ENCODE assay signal across 1 cellular context in genomic region chr12:57459750-57460400, GRCh38.
TF ChIP-seq lines count a peak whose summit lies in the region.

Gene GLI1 (plus strand): TSS chr12:57459785. CDS start chr12:57463692, 3,907 bp downstream.

TF ChIP-seq in HepG2, 621 proteins besides CTCF, POLR2A, EP300 and RAD21 (continued from another document):
- TF ChIP-seq, protein P1, sequence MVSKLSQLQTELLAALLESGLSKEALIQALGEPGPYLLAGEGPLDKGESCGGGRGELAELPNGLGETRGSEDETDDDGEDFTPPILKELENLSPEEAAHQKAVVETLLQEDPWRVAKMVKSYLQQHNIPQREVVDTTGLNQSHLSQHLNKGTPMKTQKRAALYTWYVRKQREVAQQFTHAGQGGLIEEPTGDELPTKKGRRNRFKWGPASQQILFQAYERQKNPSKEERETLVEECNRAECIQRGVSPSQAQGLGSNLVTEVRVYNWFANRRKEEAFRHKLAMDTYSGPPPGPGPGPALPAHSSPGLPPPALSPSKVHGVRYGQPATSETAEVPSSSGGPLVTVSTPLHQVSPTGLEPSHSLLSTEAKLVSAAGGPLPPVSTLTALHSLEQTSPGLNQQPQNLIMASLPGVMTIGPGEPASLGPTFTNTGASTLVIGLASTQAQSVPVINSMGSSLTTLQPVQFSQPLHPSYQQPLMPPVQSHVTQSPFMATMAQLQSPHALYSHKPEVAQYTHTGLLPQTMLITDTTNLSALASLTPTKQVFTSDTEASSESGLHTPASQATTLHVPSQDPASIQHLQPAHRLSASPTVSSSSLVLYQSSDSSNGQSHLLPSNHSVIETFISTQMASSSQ (IDR thresholded peaks at IDR 0.05; ENCODE audit: low read depth) = no peak
- TF ChIP-seq, protein P1 (CRISPR knock-in tag; IDR thresholded peaks at IDR 0.05; ENCODE audit: borderline replicate concordance) = no peak
- peak; percentile 47; the same call in 1 of the 2 replicates for TF ChIP-seq MAZ (IDR thresholded peaks at IDR 0.05; ENCODE audit: borderline replicate concordance, low read depth, low read length)
- TF ChIP-seq MAZ (CRISPR knock-in tag; IDR thresholded peaks at IDR 0.05; ENCODE audit: low read depth) = no peak
- TF ChIP-seq ZNF280D (CRISPR knock-in tag; IDR thresholded peaks at IDR 0.05) = no peak
- TF ChIP-seq ZNF362 (CRISPR knock-in tag; IDR thresholded peaks at IDR 0.05; ENCODE audit: borderline replicate concordance) = 0 out of 2 replicates have a peak, but pooled peaks have one; percentile 4
- no peak for TF ChIP-seq MAFG (CRISPR knock-in tag; IDR thresholded peaks at IDR 0.05)
- TF ChIP-seq ZSCAN21 (CRISPR knock-in tag; IDR thresholded peaks at IDR 0.05; ENCODE audit: borderline replicate concordance) = no peak
- peak; percentile 2 for TF ChIP-seq RBM39 (IDR thresholded peaks at IDR 0.05; ENCODE audit: low read depth, low read length, poor library complexity, severe bottlenecking)
- peak; percentile 8; the same call in 1 of the 2 replicates for TF ChIP-seq SP5 (CRISPR knock-in tag; IDR thresholded peaks at IDR 0.05; ENCODE audit: borderline replicate concordance, low read depth)
- TF ChIP-seq, protein P2, sequence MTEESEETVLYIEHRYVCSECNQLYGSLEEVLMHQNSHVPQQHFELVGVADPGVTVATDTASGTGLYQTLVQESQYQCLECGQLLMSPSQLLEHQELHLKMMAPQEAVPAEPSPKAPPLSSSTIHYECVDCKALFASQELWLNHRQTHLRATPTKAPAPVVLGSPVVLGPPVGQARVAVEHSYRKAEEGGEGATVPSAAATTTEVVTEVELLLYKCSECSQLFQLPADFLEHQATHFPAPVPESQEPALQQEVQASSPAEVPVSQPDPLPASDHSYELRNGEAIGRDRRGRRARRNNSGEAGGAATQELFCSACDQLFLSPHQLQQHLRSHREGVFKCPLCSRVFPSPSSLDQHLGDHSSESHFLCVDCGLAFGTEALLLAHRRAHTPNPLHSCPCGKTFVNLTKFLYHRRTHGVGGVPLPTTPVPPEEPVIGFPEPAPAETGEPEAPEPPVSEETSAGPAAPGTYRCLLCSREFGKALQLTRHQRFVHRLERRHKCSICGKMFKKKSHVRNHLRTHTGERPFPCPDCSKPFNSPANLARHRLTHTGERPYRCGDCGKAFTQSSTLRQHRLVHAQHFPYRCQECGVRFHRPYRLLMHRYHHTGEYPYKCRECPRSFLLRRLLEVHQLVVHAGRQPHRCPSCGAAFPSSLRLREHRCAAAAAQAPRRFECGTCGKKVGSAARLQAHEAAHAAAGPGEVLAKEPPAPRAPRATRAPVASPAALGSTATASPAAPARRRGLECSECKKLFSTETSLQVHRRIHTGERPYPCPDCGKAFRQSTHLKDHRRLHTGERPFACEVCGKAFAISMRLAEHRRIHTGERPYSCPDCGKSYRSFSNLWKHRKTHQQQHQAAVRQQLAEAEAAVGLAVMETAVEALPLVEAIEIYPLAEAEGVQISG (CRISPR knock-in tag; IDR thresholded peaks at IDR 0.05) = no peak
- TF ChIP-seq AHDC1 (CRISPR knock-in tag; IDR thresholded peaks at IDR 0.05; ENCODE audit: borderline replicate concordance) = no peak
- no peak for TF ChIP-seq SRY (CRISPR knock-in tag; IDR thresholded peaks at IDR 0.05)
- TF ChIP-seq ZNF160 (CRISPR knock-in tag; IDR thresholded peaks at IDR 0.05) = no peak
- 0 out of 2 replicates have a peak, but pooled peaks have one; percentile 5 for TF ChIP-seq PHF21A (CRISPR knock-in tag; IDR thresholded peaks at IDR 0.05)
- TF ChIP-seq TBX3 (IDR thresholded peaks at IDR 0.05; ENCODE audit: borderline replicate concordance) = no peak
- peak; percentile 92 for TF ChIP-seq PRDM15 (CRISPR knock-in tag; IDR thresholded peaks at IDR 0.05)
- TF ChIP-seq ASH2L (IDR thresholded peaks at IDR 0.05; ENCODE audit: insufficient read length, low read depth, low read length) = peak; percentile 27
- no peak for TF ChIP-seq THRA (CRISPR knock-in tag; IDR thresholded peaks at IDR 0.05; ENCODE audit: borderline replicate concordance)
- TF ChIP-seq ZNF557 (CRISPR knock-in tag; IDR thresholded peaks at IDR 0.05) = no peak
- TF ChIP-seq, protein P3, sequence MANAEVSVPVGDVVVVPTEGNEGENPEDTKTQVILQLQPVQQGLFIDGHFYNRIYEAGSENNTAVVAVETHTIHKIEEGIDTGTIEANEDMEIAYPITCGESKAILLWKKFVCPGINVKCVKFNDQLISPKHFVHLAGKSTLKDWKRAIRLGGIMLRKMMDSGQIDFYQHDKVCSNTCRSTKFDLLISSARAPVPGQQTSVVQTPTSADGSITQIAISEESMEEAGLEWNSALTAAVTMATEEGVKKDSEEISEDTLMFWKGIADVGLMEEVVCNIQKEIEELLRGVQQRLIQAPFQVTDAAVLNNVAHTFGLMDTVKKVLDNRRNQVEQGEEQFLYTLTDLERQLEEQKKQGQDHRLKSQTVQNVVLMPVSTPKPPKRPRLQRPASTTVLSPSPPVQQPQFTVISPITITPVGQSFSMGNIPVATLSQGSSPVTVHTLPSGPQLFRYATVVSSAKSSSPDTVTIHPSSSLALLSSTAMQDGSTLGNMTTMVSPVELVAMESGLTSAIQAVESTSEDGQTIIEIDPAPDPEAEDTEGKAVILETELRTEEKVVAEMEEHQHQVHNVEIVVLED (CRISPR knock-in tag; IDR thresholded peaks at IDR 0.05; ENCODE audit: borderline replicate concordance) = no peak
- no peak for TF ChIP-seq STAG1 (CRISPR knock-in tag; IDR thresholded peaks at IDR 0.05)
- no peak for TF ChIP-seq FOXK2 (IDR thresholded peaks at IDR 0.05)
- 0 out of 2 replicates have a peak, but pooled peaks have one; percentile 3 for TF ChIP-seq NR2C2 (CRISPR knock-in tag; IDR thresholded peaks at IDR 0.05; ENCODE audit: borderline replicate concordance)
- TF ChIP-seq TRIM24 (CRISPR knock-in tag; IDR thresholded peaks at IDR 0.05) = no peak
- TF ChIP-seq FOSL1 (CRISPR knock-in tag; IDR thresholded peaks at IDR 0.05; ENCODE audit: borderline replicate concordance) = no peak
- TF ChIP-seq FOXM1 (CRISPR knock-in tag; IDR thresholded peaks at IDR 0.05) = no peak
